Comparison of ENCODE assay signal across 35 cellular contexts in the genomic region with DNA sequence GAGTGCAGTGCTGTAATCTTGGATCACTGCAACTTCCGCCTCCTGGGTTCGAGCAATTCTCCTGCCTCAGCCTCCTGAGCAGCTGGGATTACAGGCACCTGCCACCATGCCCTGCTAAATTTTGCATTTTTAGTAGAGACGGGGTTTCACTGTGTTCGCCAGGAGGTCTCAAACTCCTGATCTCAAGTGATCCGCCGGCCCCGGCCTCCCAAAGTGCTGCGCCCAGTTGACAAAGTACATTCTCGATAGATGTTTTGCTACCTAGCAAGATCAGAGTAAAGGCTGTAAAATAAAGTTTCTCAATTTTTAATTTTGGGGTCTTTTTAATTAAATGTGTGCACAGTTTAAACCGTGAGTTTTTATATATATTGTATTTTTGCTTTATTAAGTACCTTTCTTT.
"Had no signal": no experiment of that assay in that cellular context is flagged by ENCODE, and none has a peak within 500 bp of the region (broad histone marks: within the 10 kb centered on the region; RNA-seq: fewer than 3 reads in every experiment).

No MANE protein-coding gene starts in this region.

- H3K9ac ChIP-seq: KMS-11 had no signal

- H3K27me3 ChIP-seq: MG63 had no signal

- H3K4me2 ChIP-seq: KMS-11 had no signal

- H3K4me3 ChIP-seq: MG63 had no signal

- DNase-seq: Karpas-422, Kasumi-1, KG1, MG63, MM.1S, MV-4-11, NCI-H1048, NCI-H1092, NCI-H1092 treated with DMSO at 0.1 percent for 48 hours, NCI-H1105, NCI-H1105 treated with DMSO at 0.1 percent for 48 hours, NCI-H1417, NCI-H1417 treated with DMSO at 0.1 percent for 48 hours, NCI-H1436, NCI-H1436 treated with DMSO at 0.1 percent for 48 hours, NCI-H146, NCI-H1694, NCI-H1694 treated with DMSO at 0.1 percent for 48 hours, NCI-H187, NCI-H187 treated with DMSO at 0.1 percent for 48 hours, NCI-H1930, NCI-H2029, NCI-H2029 treated with DMSO at 0.1 percent for 48 hours, NCI-H2081, NCI-H2081 treated with DMSO at 0.1 percent for 48 hours, NCI-H2107, NCI-H2171, NCI-H2171 treated with DMSO at 0.1 percent for 48 hours, NCI-H2227 treated with DMSO at 0.1 percent for 48 hours, NCI-H226, NCI-H345, NCI-H446, NCI-H446 treated with DMSO at 0.1 percent for 48 hours, NCI-H510A had no signal

- H3K27ac ChIP-seq: KMS-11 had no signal

- H3K36me3 ChIP-seq: MG63 had no signal

- H3K9me3 ChIP-seq: MG63 had no signal
